Comparison of ENCODE assay signal across 1 cellular context in the genomic region with DNA sequence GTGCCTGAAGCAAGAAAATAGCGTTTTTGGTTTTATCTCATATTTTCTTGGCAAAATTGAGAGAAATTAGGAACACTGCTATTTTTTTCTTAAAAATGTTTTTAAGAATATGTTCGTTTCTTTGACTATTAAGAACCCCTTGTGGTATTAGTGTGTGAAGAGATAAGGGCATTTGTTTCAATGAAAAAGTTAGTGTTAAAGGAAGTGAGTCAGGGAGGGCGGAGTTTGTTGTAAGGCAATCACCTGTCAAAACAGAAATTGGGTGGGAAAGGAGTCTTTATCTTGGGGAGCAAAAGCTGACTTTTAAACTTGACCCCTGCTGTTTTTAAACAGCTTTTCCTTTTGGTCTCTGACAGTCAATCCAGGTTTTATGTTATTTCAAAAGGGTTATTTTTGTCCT.
TF ChIP-seq lines count a peak whose summit lies in the region.

No MANE protein-coding gene starts in this region.

TF ChIP-seq in K562, 482 proteins besides CTCF, POLR2A, EP300 and RAD21 (continued from another document):
- TF ChIP-seq, protein P1, sequence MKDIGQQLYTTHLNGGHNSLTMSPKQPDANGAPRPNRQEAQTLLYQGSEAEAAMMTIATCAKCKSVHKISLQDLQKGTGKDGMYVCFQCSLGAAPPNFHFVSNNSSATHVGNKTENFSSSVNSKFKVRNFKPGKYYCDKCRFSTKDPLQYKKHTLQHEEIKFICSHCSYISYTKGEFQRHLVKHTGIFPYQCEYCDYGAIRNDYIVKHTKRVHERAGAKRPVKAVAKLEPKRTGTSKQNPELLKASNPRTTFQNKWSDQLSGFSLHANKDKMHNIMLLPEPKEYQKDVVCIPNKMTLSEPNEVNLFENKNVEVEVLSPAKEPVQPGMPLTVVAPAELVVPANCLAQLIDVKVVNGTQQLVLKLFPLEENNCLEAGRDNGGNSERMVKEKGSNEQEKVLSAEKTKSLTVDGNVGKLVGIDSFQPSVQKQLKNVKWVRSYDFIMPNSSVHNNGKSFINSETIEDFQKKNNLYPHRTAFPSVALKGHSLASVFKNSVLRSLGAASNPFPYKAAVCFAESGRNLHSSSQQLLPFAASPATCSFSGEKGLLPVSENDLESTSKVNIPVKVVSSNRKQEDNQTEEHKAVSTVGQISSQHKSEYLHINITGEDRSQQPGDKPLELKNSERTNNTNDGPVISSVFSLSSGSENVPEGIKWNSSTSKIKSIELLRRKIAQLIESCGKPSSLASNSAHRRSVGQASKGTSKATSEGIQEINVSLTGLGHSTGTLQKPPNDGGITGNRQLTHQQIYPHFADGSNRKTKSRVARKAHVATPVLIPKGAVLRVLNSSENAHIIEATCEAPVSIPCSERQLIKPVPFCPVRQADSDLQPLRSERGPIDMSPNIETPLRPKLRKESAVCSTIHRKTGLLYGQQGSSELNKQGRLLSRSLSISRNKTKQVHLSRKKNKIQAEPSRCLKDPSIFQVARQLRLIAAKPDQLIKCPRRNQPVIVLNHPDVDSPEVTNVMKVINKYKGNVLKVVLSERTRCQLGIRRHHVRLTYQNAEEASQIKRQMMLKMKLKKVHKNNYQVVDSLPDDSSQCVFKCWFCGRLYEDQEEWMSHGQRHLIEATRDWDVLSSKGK (CRISPR knock-in tag; IDR thresholded peaks at IDR 0.05): no peak
- no peak for TF ChIP-seq HDAC6 (IDR thresholded peaks at IDR 0.05; ENCODE audit: low read depth, low read length)
- 0 out of 2 replicates have a peak, but pooled peaks have one; percentile 46 for TF ChIP-seq NCOA1 (IDR thresholded peaks at IDR 0.05; ENCODE audit: low read depth)
- TF ChIP-seq XRCC3 (IDR thresholded peaks at IDR 0.05): no peak
- TF ChIP-seq GABPA (tag; conservative IDR thresholded peaks at IDR 0.05; ENCODE audit: low read depth): peak; percentile 50; the same call in 1 of the 2 replicates
- no peak for TF ChIP-seq TEAD1 (CRISPR knock-in tag; IDR thresholded peaks at IDR 0.05)
- peak; percentile 89 for TF ChIP-seq SMARCE1 (IDR thresholded peaks at IDR 0.05)
- TF ChIP-seq ESRRB (CRISPR knock-in tag; IDR thresholded peaks at IDR 0.05; ENCODE audit: borderline replicate concordance): no peak
- no peak for TF ChIP-seq ZNF146 (CRISPR knock-in tag; IDR thresholded peaks at IDR 0.05; ENCODE audit: unreplicated experiment)
- TF ChIP-seq RHOXF2B (CRISPR knock-in tag; conservative IDR thresholded peaks at IDR 0.05): no peak
- no peak for TF ChIP-seq VEZF1 (CRISPR knock-in tag; IDR thresholded peaks at IDR 0.05)
- no peak for TF ChIP-seq MCM3 (IDR thresholded peaks at IDR 0.05)
- peak; percentile 89 for TF ChIP-seq FOSL1 (tag; conservative IDR thresholded peaks at IDR 0.05)
- TF ChIP-seq SPI1 (IDR thresholded peaks at IDR 0.05; ENCODE audit: borderline replicate concordance, low read depth, low read length): peak; percentile 70
- TF ChIP-seq PTBP1 (IDR thresholded peaks at IDR 0.05; ENCODE audit: low read depth, low read length): no peak
- peak; percentile 77 for TF ChIP-seq NCOR1 (IDR thresholded peaks at IDR 0.05)
- TF ChIP-seq TRIM24 (IDR thresholded peaks at IDR 0.05): peak in 1 of 2 experiments; percentile 43; a peak in 2 of 4 replicates
- no peak for TF ChIP-seq TBP (optimal IDR thresholded peaks at IDR 0.05; ENCODE audit: low read depth, low read length)
- no peak for TF ChIP-seq STAG1 (CRISPR knock-in tag; IDR thresholded peaks at IDR 0.05; ENCODE audit: borderline replicate concordance)
- TF ChIP-seq ZZZ3 (IDR thresholded peaks at IDR 0.05): no peak
- TF ChIP-seq HIVEP1 (CRISPR knock-in tag; IDR thresholded peaks at IDR 0.05): no peak
- TF ChIP-seq HDGF (IDR thresholded peaks at IDR 0.05): no peak
- 0 out of 2 replicates have a peak, but pooled peaks have one; percentile 26 for TF ChIP-seq ETV5 (CRISPR knock-in tag; IDR thresholded peaks at IDR 0.05; ENCODE audit: low read depth)
- peak; percentile 29; the same call in 1 of the 2 replicates for TF ChIP-seq PML (IDR thresholded peaks at IDR 0.05; ENCODE audit: low read length)
- no peak for TF ChIP-seq ZNF274 (IDR thresholded peaks at IDR 0.05; ENCODE audit: borderline replicate concordance, low read depth, low read length)
- peak; percentile 94 for TF ChIP-seq SMARCA4 (IDR thresholded peaks at IDR 0.05)
- TF ChIP-seq, protein P2, sequence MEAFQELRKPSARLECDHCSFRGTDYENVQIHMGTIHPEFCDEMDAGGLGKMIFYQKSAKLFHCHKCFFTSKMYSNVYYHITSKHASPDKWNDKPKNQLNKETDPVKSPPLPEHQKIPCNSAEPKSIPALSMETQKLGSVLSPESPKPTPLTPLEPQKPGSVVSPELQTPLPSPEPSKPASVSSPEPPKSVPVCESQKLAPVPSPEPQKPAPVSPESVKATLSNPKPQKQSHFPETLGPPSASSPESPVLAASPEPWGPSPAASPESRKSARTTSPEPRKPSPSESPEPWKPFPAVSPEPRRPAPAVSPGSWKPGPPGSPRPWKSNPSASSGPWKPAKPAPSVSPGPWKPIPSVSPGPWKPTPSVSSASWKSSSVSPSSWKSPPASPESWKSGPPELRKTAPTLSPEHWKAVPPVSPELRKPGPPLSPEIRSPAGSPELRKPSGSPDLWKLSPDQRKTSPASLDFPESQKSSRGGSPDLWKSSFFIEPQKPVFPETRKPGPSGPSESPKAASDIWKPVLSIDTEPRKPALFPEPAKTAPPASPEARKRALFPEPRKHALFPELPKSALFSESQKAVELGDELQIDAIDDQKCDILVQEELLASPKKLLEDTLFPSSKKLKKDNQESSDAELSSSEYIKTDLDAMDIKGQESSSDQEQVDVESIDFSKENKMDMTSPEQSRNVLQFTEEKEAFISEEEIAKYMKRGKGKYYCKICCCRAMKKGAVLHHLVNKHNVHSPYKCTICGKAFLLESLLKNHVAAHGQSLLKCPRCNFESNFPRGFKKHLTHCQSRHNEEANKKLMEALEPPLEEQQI (IDR thresholded peaks at IDR 0.05): no peak
- TF ChIP-seq E2F6 (IDR thresholded peaks at IDR 0.05; ENCODE audit: borderline replicate concordance in 1 of 2, extremely low read depth in 1 of 2, insufficient read depth in 1 of 2, insufficient read length in 1 of 2, low read depth in 1 of 2, low read length in 1 of 2, poor library complexity in 1 of 2, severe bottlenecking in 1 of 2): peak; percentile 37 to 43
- no peak for TF ChIP-seq HMGXB4 (CRISPR knock-in tag; IDR thresholded peaks at IDR 0.05)
- TF ChIP-seq DPF2 (IDR thresholded peaks at IDR 0.05): peak; percentile 96
- TF ChIP-seq MTA2 (IDR thresholded peaks at IDR 0.05; ENCODE audit: low read depth): 0 out of 2 replicates have a peak, but pooled peaks have one; percentile 31
- no peak for TF ChIP-seq RBBP5 (IDR thresholded peaks at IDR 0.05; ENCODE audit: borderline replicate concordance, insufficient read depth, low read length, poor library complexity, severe bottlenecking)
TF ChIP-seq in K562: peak in this region for 60.
